Comparison of ENCODE assay signal across 1 cellular context in the genomic region with DNA sequence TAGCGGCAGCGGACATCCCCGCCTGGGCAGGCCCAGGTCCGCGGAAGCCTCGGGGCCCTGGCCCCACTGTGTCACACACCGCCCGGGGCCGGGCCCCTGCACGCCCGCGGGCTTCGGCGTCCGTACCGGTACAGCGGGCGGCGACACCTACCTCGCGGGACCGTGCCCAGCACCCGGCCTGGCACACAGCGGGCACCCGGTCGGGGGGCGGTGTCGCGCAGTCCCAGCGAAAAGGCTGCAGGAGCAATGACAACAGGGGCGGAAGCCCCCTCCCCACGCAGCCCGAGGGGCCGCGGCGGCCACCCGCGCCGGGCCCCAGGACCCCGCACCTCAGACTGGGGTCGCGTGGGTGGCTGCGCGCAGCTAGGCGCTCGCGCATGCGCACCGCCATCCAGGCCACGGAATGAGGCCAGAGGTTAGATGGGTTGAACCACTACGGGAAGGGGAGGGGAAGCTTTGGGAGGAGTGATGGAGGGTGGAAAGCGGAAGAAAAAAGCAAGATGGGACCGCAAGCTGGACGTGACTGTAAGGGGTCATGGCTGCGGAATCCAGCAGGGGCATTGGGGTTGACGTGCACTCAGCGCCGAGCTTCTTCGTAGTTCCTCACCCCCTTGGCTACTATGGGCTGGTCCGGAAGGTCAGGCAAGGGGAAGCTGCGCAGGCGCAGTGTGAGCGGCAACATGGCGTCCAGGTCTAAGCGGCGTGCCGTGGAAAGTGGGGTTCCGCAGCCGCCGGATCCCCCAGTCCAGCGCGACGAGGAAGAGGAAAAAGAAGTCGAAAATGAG.
TF ChIP-seq lines count a peak whose summit lies in the region.

A gene (plus strand): TSS at position 669 of the 785 bp plus-strand sequence. CDS start 12 bp downstream, at position 681.
A gene (minus strand): TSS at position 381 of the 785 bp plus-strand sequence. CDS start 6,759 bp downstream, outside the sequence.

TF ChIP-seq in WTC11, 78 proteins besides CTCF, POLR2A, EP300 and RAD21 (continued from another document and continues in another):
- no peak for TF ChIP-seq TEAD4 (CRISPR knock-in tag; IDR thresholded peaks at IDR 0.05)
- TF ChIP-seq, protein P1, sequence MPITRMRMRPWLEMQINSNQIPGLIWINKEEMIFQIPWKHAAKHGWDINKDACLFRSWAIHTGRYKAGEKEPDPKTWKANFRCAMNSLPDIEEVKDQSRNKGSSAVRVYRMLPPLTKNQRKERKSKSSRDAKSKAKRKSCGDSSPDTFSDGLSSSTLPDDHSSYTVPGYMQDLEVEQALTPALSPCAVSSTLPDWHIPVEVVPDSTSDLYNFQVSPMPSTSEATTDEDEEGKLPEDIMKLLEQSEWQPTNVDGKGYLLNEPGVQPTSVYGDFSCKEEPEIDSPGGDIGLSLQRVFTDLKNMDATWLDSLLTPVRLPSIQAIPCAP (CRISPR knock-in tag; IDR thresholded peaks at IDR 0.05): 0 out of 2 replicates have a peak, but pooled peaks have one; percentile 8
- TF ChIP-seq JUN (CRISPR knock-in tag; IDR thresholded peaks at IDR 0.05): 0 out of 2 replicates have a peak, but pooled peaks have one; percentile 58
- TF ChIP-seq, protein P2, sequence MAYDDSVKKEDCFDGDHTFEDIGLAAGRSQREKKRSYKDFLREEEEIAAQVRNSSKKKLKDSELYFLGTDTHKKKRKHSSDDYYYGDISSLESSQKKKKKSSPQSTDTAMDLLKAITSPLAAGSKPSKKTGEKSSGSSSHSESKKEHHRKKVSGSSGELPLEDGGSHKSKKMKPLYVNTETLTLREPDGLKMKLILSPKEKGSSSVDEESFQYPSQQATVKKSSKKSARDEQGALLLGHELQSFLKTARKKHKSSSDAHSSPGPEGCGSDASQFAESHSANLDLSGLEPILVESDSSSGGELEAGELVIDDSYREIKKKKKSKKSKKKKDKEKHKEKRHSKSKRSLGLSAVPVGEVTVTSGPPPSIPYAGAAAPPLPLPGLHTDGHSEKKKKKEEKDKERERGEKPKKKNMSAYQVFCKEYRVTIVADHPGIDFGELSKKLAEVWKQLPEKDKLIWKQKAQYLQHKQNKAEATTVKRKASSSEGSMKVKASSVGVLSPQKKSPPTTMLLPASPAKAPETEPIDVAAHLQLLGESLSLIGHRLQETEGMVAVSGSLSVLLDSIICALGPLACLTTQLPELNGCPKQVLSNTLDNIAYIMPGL (CRISPR knock-in tag; IDR thresholded peaks at IDR 0.05): peak; percentile 82; the same call in 1 of the 2 replicates
- TF ChIP-seq, protein P3, sequence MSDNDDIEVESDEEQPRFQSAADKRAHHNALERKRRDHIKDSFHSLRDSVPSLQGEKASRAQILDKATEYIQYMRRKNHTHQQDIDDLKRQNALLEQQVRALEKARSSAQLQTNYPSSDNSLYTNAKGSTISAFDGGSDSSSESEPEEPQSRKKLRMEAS (CRISPR knock-in tag; IDR thresholded peaks at IDR 0.05): peak; percentile 27; the same call in 1 of the 2 replicates
- no peak for TF ChIP-seq ATF1 (CRISPR knock-in tag; IDR thresholded peaks at IDR 0.05)
- TF ChIP-seq MYBL2 (CRISPR knock-in tag; IDR thresholded peaks at IDR 0.05): no peak; the same call in 1 of the 2 replicates
- TF ChIP-seq SMAD3 (CRISPR knock-in tag; IDR thresholded peaks at IDR 0.05; ENCODE audit: borderline replicate concordance): no peak
- no peak for TF ChIP-seq RELA (CRISPR knock-in tag; IDR thresholded peaks at IDR 0.05; ENCODE audit: borderline replicate concordance)
- TF ChIP-seq FOXP1 (CRISPR knock-in tag; IDR thresholded peaks at IDR 0.05; ENCODE audit: borderline replicate concordance): no peak
- 0 out of 2 replicates have a peak, but pooled peaks have one; percentile 48 for TF ChIP-seq ZNF138 (CRISPR knock-in tag; conservative IDR thresholded peaks at IDR 0.05)
- TF ChIP-seq ETV6 (CRISPR knock-in tag; IDR thresholded peaks at IDR 0.05): no peak
- TF ChIP-seq NR3C1 (CRISPR knock-in tag; conservative IDR thresholded peaks at IDR 0.05; ENCODE audit: low read depth): peak; percentile 81; the same call in 1 of the 2 replicates
- TF ChIP-seq, protein P4, sequence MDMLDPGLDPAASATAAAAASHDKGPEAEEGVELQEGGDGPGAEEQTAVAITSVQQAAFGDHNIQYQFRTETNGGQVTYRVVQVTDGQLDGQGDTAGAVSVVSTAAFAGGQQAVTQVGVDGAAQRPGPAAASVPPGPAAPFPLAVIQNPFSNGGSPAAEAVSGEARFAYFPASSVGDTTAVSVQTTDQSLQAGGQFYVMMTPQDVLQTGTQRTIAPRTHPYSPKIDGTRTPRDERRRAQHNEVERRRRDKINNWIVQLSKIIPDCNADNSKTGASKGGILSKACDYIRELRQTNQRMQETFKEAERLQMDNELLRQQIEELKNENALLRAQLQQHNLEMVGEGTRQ (CRISPR knock-in tag; IDR thresholded peaks at IDR 0.05): 0 out of 2 replicates have a peak, but pooled peaks have one; percentile 50
- no peak for TF ChIP-seq ZNF423 (CRISPR knock-in tag; IDR thresholded peaks at IDR 0.05)
- no peak for TF ChIP-seq OVOL2 (CRISPR knock-in tag; IDR thresholded peaks at IDR 0.05; ENCODE audit: borderline replicate concordance)
- TF ChIP-seq ZNF416 (CRISPR knock-in tag; IDR thresholded peaks at IDR 0.05): no peak
- TF ChIP-seq, protein P5, sequence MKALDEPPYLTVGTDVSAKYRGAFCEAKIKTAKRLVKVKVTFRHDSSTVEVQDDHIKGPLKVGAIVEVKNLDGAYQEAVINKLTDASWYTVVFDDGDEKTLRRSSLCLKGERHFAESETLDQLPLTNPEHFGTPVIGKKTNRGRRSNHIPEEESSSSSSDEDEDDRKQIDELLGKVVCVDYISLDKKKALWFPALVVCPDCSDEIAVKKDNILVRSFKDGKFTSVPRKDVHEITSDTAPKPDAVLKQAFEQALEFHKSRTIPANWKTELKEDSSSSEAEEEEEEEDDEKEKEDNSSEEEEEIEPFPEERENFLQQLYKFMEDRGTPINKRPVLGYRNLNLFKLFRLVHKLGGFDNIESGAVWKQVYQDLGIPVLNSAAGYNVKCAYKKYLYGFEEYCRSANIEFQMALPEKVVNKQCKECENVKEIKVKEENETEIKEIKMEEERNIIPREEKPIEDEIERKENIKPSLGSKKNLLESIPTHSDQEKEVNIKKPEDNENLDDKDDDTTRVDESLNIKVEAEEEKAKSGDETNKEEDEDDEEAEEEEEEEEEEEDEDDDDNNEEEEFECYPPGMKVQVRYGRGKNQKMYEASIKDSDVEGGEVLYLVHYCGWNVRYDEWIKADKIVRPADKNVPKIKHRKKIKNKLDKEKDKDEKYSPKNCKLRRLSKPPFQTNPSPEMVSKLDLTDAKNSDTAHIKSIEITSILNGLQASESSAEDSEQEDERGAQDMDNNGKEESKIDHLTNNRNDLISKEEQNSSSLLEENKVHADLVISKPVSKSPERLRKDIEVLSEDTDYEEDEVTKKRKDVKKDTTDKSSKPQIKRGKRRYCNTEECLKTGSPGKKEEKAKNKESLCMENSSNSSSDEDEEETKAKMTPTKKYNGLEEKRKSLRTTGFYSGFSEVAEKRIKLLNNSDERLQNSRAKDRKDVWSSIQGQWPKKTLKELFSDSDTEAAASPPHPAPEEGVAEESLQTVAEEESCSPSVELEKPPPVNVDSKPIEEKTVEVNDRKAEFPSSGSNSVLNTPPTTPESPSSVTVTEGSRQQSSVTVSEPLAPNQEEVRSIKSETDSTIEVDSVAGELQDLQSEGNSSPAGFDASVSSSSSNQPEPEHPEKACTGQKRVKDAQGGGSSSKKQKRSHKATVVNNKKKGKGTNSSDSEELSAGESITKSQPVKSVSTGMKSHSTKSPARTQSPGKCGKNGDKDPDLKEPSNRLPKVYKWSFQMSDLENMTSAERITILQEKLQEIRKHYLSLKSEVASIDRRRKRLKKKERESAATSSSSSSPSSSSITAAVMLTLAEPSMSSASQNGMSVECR (CRISPR knock-in tag; IDR thresholded peaks at IDR 0.05; ENCODE audit: borderline replicate concordance): 0 out of 2 replicates have a peak, but pooled peaks have one; percentile 70
- no peak for TF ChIP-seq MXD4 (CRISPR knock-in tag; IDR thresholded peaks at IDR 0.05; ENCODE audit: borderline replicate concordance)
- TF ChIP-seq GTF2I (CRISPR knock-in tag; conservative IDR thresholded peaks at IDR 0.05): no peak
- TF ChIP-seq, protein P6, sequence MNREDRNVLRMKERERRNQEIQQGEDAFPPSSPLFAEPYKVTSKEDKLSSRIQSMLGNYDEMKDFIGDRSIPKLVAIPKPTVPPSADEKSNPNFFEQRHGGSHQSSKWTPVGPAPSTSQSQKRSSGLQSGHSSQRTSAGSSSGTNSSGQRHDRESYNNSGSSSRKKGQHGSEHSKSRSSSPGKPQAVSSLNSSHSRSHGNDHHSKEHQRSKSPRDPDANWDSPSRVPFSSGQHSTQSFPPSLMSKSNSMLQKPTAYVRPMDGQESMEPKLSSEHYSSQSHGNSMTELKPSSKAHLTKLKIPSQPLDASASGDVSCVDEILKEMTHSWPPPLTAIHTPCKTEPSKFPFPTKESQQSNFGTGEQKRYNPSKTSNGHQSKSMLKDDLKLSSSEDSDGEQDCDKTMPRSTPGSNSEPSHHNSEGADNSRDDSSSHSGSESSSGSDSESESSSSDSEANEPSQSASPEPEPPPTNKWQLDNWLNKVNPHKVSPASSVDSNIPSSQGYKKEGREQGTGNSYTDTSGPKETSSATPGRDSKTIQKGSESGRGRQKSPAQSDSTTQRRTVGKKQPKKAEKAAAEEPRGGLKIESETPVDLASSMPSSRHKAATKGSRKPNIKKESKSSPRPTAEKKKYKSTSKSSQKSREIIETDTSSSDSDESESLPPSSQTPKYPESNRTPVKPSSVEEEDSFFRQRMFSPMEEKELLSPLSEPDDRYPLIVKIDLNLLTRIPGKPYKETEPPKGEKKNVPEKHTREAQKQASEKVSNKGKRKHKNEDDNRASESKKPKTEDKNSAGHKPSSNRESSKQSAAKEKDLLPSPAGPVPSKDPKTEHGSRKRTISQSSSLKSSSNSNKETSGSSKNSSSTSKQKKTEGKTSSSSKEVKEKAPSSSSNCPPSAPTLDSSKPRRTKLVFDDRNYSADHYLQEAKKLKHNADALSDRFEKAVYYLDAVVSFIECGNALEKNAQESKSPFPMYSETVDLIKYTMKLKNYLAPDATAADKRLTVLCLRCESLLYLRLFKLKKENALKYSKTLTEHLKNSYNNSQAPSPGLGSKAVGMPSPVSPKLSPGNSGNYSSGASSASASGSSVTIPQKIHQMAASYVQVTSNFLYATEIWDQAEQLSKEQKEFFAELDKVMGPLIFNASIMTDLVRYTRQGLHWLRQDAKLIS (CRISPR knock-in tag; IDR thresholded peaks at IDR 0.05; ENCODE audit: borderline replicate concordance): no peak
- TF ChIP-seq, protein P7, sequence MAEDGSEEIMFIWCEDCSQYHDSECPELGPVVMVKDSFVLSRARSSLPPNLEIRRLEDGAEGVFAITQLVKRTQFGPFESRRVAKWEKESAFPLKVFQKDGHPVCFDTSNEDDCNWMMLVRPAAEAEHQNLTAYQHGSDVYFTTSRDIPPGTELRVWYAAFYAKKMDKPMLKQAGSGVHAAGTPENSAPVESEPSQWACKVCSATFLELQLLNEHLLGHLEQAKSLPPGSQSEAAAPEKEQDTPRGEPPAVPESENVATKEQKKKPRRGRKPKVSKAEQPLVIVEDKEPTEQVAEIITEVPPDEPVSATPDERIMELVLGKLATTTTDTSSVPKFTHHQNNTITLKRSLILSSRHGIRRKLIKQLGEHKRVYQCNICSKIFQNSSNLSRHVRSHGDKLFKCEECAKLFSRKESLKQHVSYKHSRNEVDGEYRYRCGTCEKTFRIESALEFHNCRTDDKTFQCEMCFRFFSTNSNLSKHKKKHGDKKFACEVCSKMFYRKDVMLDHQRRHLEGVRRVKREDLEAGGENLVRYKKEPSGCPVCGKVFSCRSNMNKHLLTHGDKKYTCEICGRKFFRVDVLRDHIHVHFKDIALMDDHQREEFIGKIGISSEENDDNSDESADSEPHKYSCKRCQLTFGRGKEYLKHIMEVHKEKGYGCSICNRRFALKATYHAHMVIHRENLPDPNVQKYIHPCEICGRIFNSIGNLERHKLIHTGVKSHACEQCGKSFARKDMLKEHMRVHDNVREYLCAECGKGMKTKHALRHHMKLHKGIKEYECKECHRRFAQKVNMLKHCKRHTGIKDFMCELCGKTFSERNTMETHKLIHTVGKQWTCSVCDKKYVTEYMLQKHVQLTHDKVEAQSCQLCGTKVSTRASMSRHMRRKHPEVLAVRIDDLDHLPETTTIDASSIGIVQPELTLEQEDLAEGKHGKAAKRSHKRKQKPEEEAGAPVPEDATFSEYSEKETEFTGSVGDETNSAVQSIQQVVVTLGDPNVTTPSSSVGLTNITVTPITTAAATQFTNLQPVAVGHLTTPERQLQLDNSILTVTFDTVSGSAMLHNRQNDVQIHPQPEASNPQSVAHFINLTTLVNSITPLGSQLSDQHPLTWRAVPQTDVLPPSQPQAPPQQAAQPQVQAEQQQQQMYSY (CRISPR knock-in tag; IDR thresholded peaks at IDR 0.05): no peak
- TF ChIP-seq FOXK1 (CRISPR knock-in tag; IDR thresholded peaks at IDR 0.05): peak; percentile 75
- no peak for TF ChIP-seq ZNF317 (CRISPR knock-in tag; IDR thresholded peaks at IDR 0.05; ENCODE audit: borderline replicate concordance, low read depth)
- TF ChIP-seq, protein P8, sequence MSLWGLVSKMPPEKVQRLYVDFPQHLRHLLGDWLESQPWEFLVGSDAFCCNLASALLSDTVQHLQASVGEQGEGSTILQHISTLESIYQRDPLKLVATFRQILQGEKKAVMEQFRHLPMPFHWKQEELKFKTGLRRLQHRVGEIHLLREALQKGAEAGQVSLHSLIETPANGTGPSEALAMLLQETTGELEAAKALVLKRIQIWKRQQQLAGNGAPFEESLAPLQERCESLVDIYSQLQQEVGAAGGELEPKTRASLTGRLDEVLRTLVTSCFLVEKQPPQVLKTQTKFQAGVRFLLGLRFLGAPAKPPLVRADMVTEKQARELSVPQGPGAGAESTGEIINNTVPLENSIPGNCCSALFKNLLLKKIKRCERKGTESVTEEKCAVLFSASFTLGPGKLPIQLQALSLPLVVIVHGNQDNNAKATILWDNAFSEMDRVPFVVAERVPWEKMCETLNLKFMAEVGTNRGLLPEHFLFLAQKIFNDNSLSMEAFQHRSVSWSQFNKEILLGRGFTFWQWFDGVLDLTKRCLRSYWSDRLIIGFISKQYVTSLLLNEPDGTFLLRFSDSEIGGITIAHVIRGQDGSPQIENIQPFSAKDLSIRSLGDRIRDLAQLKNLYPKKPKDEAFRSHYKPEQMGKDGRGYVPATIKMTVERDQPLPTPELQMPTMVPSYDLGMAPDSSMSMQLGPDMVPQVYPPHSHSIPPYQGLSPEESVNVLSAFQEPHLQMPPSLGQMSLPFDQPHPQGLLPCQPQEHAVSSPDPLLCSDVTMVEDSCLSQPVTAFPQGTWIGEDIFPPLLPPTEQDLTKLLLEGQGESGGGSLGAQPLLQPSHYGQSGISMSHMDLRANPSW (CRISPR knock-in tag; conservative IDR thresholded peaks at IDR 0.05; ENCODE audit: low read depth): no peak
- TF ChIP-seq, protein P9, sequence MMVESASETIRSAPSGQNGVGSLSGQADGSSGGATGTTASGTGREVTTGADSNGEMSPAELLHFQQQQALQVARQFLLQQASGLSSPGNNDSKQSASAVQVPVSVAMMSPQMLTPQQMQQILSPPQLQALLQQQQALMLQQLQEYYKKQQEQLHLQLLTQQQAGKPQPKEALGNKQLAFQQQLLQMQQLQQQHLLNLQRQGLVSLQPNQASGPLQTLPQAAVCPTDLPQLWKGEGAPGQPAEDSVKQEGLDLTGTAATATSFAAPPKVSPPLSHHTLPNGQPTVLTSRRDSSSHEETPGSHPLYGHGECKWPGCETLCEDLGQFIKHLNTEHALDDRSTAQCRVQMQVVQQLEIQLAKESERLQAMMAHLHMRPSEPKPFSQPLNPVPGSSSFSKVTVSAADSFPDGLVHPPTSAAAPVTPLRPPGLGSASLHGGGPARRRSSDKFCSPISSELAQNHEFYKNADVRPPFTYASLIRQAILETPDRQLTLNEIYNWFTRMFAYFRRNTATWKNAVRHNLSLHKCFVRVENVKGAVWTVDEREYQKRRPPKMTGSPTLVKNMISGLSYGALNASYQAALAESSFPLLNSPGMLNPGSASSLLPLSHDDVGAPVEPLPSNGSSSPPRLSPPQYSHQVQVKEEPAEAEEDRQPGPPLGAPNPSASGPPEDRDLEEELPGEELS (CRISPR knock-in tag; IDR thresholded peaks at IDR 0.05): no peak
- TF ChIP-seq, protein P10, sequence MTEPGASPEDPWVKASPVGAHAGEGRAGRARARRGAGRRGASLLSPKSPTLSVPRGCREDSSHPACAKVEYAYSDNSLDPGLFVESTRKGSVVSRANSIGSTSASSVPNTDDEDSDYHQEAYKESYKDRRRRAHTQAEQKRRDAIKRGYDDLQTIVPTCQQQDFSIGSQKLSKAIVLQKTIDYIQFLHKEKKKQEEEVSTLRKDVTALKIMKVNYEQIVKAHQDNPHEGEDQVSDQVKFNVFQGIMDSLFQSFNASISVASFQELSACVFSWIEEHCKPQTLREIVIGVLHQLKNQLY (CRISPR knock-in tag; IDR thresholded peaks at IDR 0.05): 0 out of 2 replicates have a peak, but pooled peaks have one; percentile 47
